Comparison of ENCODE assay signal across 15 cellular contexts in genomic region chr10:109591631-109592030, GRCh38.
"Had no signal": no experiment of that assay in that cellular context is flagged by ENCODE, and none has a peak within 500 bp of the region (broad histone marks: within the 10 kb centered on the region; RNA-seq: fewer than 3 reads in every experiment).

No MANE protein-coding gene starts in this region.

- H3K4me2 ChIP-seq: hepatocyte had no signal

- H3K36me3 ChIP-seq: brain microvascular endothelial cell, esophagus muscularis mucosa, thyroid gland had no signal

- H3K27me3 ChIP-seq: brain microvascular endothelial cell, hepatocyte, thyroid gland had no signal

- H3K4me3 Mint-ChIP-seq: activated CD4-positive, alpha-beta T cell treated with anti-CD3 and anti-CD28 coated beads, Interleukin-2, amount 10 ng/mL, durations not matched to agents 7 days and 5 days; activated CD8-positive, alpha-beta T cell treated with anti-CD3 and anti-CD28 coated beads, Interleukin-2, amount 10 ng/mL, durations not matched to agents 7 days and 5 days; activated naive CD4-positive, alpha-beta T cell treated with anti-CD3 and anti-CD28 coated beads for 36 hours; activated T-cell treated with anti-CD3 and anti-CD28 coated beads, Interleukin-2, amount 50 U/mL, for 24 hours; nephron progenitor cell had no signal

- H3K4me1 ChIP-seq: esophagus muscularis mucosa, thyroid gland had no signal

- H3K27ac Mint-ChIP-seq: activated CD4-positive, alpha-beta T cell treated with anti-CD3 and anti-CD28 coated beads, Interleukin-2, amount 10 ng/mL, durations not matched to agents 7 days and 5 days; activated CD8-positive, alpha-beta T cell treated with anti-CD3 and anti-CD28 coated beads, Interleukin-2, amount 10 ng/mL, durations not matched to agents 7 days and 5 days; activated naive CD4-positive, alpha-beta T cell treated with anti-CD3 and anti-CD28 coated beads for 36 hours; activated T-cell treated with anti-CD3 and anti-CD28 coated beads, Interleukin-2, amount 50 U/mL, for 24 hours; nephron progenitor cell had no signal

- H3K27me3 Mint-ChIP-seq: activated CD4-positive, alpha-beta T cell treated with anti-CD3 and anti-CD28 coated beads, Interleukin-2, amount 10 ng/mL, durations not matched to agents 7 days and 5 days; activated T-cell treated with anti-CD3 and anti-CD28 coated beads, Interleukin-2, amount 50 U/mL, for 24 hours had no signal

- H3K27ac ChIP-seq: brain microvascular endothelial cell, esophagus muscularis mucosa, hepatocyte, thyroid gland had no signal

- ATAC-seq: activated CD8-positive, alpha-beta T cell treated with anti-CD3 and anti-CD28 coated beads, Interleukin-2, amount 10 ng/mL, durations not matched to agents 7 days and 5 days had no signal

- H3K9me3 ChIP-seq: esophagus muscularis mucosa, thyroid gland had no signal

- H3K9me3 Mint-ChIP-seq: activated CD4-positive, alpha-beta T cell treated with anti-CD3 and anti-CD28 coated beads, Interleukin-2, amount 10 ng/mL, durations not matched to agents 7 days and 5 days; activated naive CD4-positive, alpha-beta T cell treated with anti-CD3 and anti-CD28 coated beads for 36 hours had no signal

- H2AFZ ChIP-seq: hepatocyte had no signal

- H3K4me3 ChIP-seq: esophagus muscularis mucosa, hepatocyte, thyroid gland had no signal

- H3K79me2 ChIP-seq: hepatocyte had no signal

- H3K4me1 Mint-ChIP-seq: activated CD4-positive, alpha-beta T cell treated with anti-CD3 and anti-CD28 coated beads, Interleukin-2, amount 10 ng/mL, durations not matched to agents 7 days and 5 days; nephron progenitor cell had no signal

- DNase-seq: activated CD4-positive, alpha-beta T cell treated with anti-CD3 and anti-CD28 coated beads, Interleukin-2, amount 10 ng/mL, durations not matched to agents 7 days and 5 days; activated CD8-positive, alpha-beta T cell treated with anti-CD3 and anti-CD28 coated beads, Interleukin-2, amount 10 ng/mL, durations not matched to agents 7 days and 5 days; activated naive CD4-positive, alpha-beta T cell treated with anti-CD3 and anti-CD28 coated beads for 36 hours; activated T-cell treated with anti-CD3 and anti-CD28 coated beads, Interleukin-2, amount 50 U/mL, for 24 hours; anterior cingulate cortex; brain microvascular endothelial cell; cerebellar nuclear complex; effector CD4-positive, alpha-beta T cell; nephron progenitor cell; nucleus accumbens; stimulated activated naive CD4-positive, alpha-beta T cell; T1000; thyroid gland had no signal
